Comparison of ENCODE assay signal across 1 cellular context in genomic region chr1:145845514-145846161, GRCh38.
A peak's percentile ranks its signal among the peaks of the same experiment; 100 is the strongest.
TF ChIP-seq lines count a peak whose summit lies in the region.

TSS of gene NUDT17 (plus strand) at chr1:145845630. CDS start at chr1:145845641, 11 bp downstream.

TF ChIP-seq in HepG2, 621 proteins besides CTCF, POLR2A, EP300 and RAD21 (continued from another document and continues in another):
- no peak for TF ChIP-seq RERE (CRISPR knock-in tag; IDR thresholded peaks at IDR 0.05; ENCODE audit: low read depth)
- TF ChIP-seq FOXA3 (CRISPR knock-in tag; IDR thresholded peaks at IDR 0.05) = no peak
- 0 out of 2 replicates have a peak, but pooled peaks have one; percentile 25 for TF ChIP-seq ZKSCAN8 (CRISPR knock-in tag; IDR thresholded peaks at IDR 0.05; ENCODE audit: borderline replicate concordance)
- no peak for TF ChIP-seq HNF4G (IDR thresholded peaks at IDR 0.05; ENCODE audit: borderline replicate concordance, low read depth, low read length)
- TF ChIP-seq HNF4G (CRISPR knock-in tag; IDR thresholded peaks at IDR 0.05; ENCODE audit: borderline replicate concordance, low read depth) = no peak
- no peak for TF ChIP-seq RCOR2 (CRISPR knock-in tag; IDR thresholded peaks at IDR 0.05)
- TF ChIP-seq ZBTB14 (CRISPR knock-in tag; IDR thresholded peaks at IDR 0.05) = no peak
- no peak for TF ChIP-seq ZSCAN5A (CRISPR knock-in tag; IDR thresholded peaks at IDR 0.05; ENCODE audit: borderline replicate concordance)
- TF ChIP-seq ETV5 (CRISPR knock-in tag; IDR thresholded peaks at IDR 0.05; ENCODE audit: borderline replicate concordance) = peak; percentile 55; the same call in 1 of the 2 replicates
- TF ChIP-seq ZNF362 (CRISPR knock-in tag; IDR thresholded peaks at IDR 0.05; ENCODE audit: borderline replicate concordance) = no peak
- no peak for TF ChIP-seq TRIM24 (CRISPR knock-in tag; IDR thresholded peaks at IDR 0.05)
- no peak for TF ChIP-seq SIX4 (CRISPR knock-in tag; IDR thresholded peaks at IDR 0.05)
- TF ChIP-seq HMG20B (CRISPR knock-in tag; conservative IDR thresholded peaks at IDR 0.05) = no peak
- TF ChIP-seq CBFB (CRISPR knock-in tag; IDR thresholded peaks at IDR 0.05) = 0 out of 2 replicates have a peak, but pooled peaks have one; percentile 32
- no peak for TF ChIP-seq FOXK1 (CRISPR knock-in tag; IDR thresholded peaks at IDR 0.05; ENCODE audit: borderline replicate concordance, low read depth)
- no peak for TF ChIP-seq TP53 (CRISPR knock-in tag; conservative IDR thresholded peaks at IDR 0.05)
- TF ChIP-seq ZNF800 (CRISPR knock-in tag; IDR thresholded peaks at IDR 0.05) = no peak; the same call in 1 of the 2 replicates
- TF ChIP-seq GRHL1 (CRISPR knock-in tag; conservative IDR thresholded peaks at IDR 0.05) = no peak
- TF ChIP-seq SNAPC2 (CRISPR knock-in tag; IDR thresholded peaks at IDR 0.05) = no peak
- TF ChIP-seq NFE2L2 (IDR thresholded peaks at IDR 0.05; ENCODE audit: low read length) = no peak
- no peak for TF ChIP-seq CHD2 (IDR thresholded peaks at IDR 0.05; ENCODE audit: low read depth, low read length)
- TF ChIP-seq ZBTB38 (CRISPR knock-in tag; IDR thresholded peaks at IDR 0.05) = peak; percentile 2; the same call in 1 of the 2 replicates
- TF ChIP-seq LCORL (IDR thresholded peaks at IDR 0.05) = no peak
- TF ChIP-seq LCORL (CRISPR knock-in tag; IDR thresholded peaks at IDR 0.05) = peak; percentile 23; the same call in 1 of the 2 replicates
- no peak for TF ChIP-seq CREB1 (IDR thresholded peaks at IDR 0.05)
- TF ChIP-seq CREB1 (CRISPR knock-in tag; IDR thresholded peaks at IDR 0.05) = no peak
- no peak for TF ChIP-seq CENPX (CRISPR knock-in tag; IDR thresholded peaks at IDR 0.05)
- peak; percentile 64 for TF ChIP-seq AKAP8 (CRISPR knock-in tag; IDR thresholded peaks at IDR 0.05)
- TF ChIP-seq SATB2 (CRISPR knock-in tag; IDR thresholded peaks at IDR 0.05) = 0 out of 2 replicates have a peak, but pooled peaks have one; percentile 41
- TF ChIP-seq ZNF792 (CRISPR knock-in tag; IDR thresholded peaks at IDR 0.05) = no peak
- peak; percentile 70; the same call in 1 of the 2 replicates for TF ChIP-seq ZNF331 (CRISPR knock-in tag; IDR thresholded peaks at IDR 0.05)
- TF ChIP-seq GFI1 (CRISPR knock-in tag; IDR thresholded peaks at IDR 0.05; ENCODE audit: borderline replicate concordance) = no peak
- TF ChIP-seq ZNF605 (CRISPR knock-in tag; IDR thresholded peaks at IDR 0.05) = peak; percentile 51; the same call in 1 of the 2 replicates
- peak; percentile 51; the same call in 1 of the 2 replicates for TF ChIP-seq KMT2A (CRISPR knock-in tag; IDR thresholded peaks at IDR 0.05)
- no peak for TF ChIP-seq MBD4 (IDR thresholded peaks at IDR 0.05; ENCODE audit: borderline replicate concordance, low read length)
- peak; percentile 62; the same call in 1 of the 2 replicates for TF ChIP-seq ZNF598 (CRISPR knock-in tag; IDR thresholded peaks at IDR 0.05; ENCODE audit: borderline replicate concordance)
- TF ChIP-seq ATF6 (CRISPR knock-in tag; conservative IDR thresholded peaks at IDR 0.05) = no peak
- TF ChIP-seq HBP1 (CRISPR knock-in tag; IDR thresholded peaks at IDR 0.05; ENCODE audit: low read depth) = peak; percentile 22; the same call in 1 of the 2 replicates
- TF ChIP-seq IKZF4 (CRISPR knock-in tag; IDR thresholded peaks at IDR 0.05; ENCODE audit: borderline replicate concordance, low read depth, not compliant biosample characterization) = no peak
- no peak for TF ChIP-seq HMGXB3 (CRISPR knock-in tag; IDR thresholded peaks at IDR 0.05; ENCODE audit: borderline replicate concordance)
- no peak for TF ChIP-seq ZNF550 (CRISPR knock-in tag; IDR thresholded peaks at IDR 0.05; ENCODE audit: borderline replicate concordance)
